In the genomic region with DNA sequence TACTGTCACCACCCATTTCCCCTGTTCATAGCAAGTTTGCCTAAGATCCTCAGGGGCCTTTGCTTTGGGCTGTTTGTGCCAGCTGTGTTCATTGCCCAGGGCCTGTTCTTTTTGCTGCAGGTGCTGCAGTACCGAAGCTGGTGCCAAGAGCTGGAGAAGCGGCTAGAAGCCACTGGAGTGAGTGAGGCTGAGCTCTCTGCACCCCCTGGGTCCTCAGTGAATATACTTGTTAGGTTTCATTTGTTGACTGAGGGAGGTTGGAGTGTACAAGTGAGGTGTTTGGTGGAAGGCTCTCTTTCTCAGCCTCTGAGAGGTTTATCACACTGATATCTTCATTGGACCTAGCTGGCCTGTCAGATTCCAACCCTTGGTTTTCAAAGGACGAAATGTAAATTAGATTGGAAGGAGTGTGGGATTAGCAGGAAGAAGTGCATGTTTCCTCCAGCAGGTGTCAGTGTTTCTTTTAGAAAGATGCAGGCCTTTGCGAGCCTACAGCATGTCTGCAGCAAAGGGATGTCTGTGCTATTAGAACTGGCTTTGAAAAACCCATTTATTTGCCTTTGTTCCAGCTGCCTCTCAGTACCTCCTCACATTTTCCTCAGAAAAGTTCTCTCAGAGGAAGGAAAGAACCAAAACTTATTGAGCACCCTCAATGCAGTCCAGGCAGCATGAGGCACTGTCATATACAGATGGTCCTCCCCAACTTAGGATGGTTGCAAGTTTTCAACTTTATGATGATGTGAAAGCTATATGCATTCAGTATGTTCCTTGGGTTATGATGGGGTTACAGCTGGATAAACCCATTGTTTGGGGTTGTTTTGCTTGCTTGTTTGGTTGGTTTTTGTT, we compare ENCODE assay signal across 8 cellular contexts. TPM values are rescaled to one million over a fixed set of nuclear protein-coding genes. Genes with fewer than 3 reads are reported as not detected.
DNase-seq lines count a peak whose midpoint lies in the region; ATAC-seq, FAIRE-seq and TF ChIP-seq lines count a peak whose summit lies in the region.

No MANE protein-coding gene starts in this region.

- no peak overlapping the region for H3K4me2 ChIP-seq in osteoblast (ENCODE audit: insufficient read depth, low read length)

- TF ChIP-seq CTCF in osteoblast (IDR thresholded peaks at IDR 0.05; ENCODE audit: extremely low read depth, low read depth, low read length), result peak; percentile 93

- peaks cover 26% of the 10 kb centered on the region for H3K79me2 ChIP-seq in osteoblast (ENCODE audit: insufficient read depth, low read length)

- DNase-seq in Daoy (ENCODE audit: low read depth), result peak; percentile 40
- peak; percentile 83 to 91 for DNase-seq in Kasumi-1 (lab: John Stamatoyannopoulos, UW)
- peak; percentile 57 for DNase-seq in RCC 7860 (ENCODE audit: low spot score)
- DNase-seq in activated effector memory CD4-positive, alpha-beta T cell treated with Interleukin-2 at 50 U/mL for 16 hours, result peak; percentile 8
- DNase-seq in foreskin melanocyte, result peak; percentile 55
- peak; percentile 92 for DNase-seq in osteoblast (ENCODE audit: insufficient read length, low spot score, missing footprints)
- no peak for DNase-seq in OCI-M2 (lab: John Stamatoyannopoulos, UW; ENCODE audit: unreplicated experiment)

- no peak overlapping the region for H2AFZ ChIP-seq in osteoblast (ENCODE audit: low read length)

- H3K4me3 ChIP-seq in osteoblast (ENCODE audit: insufficient read depth, low read length), result no peak overlapping the region

- H3K36me3 ChIP-seq in osteoblast (ENCODE audit: insufficient read depth, low read length), result peaks cover 57% of the 10 kb centered on the region

- H3K27me3 ChIP-seq in osteoblast (ENCODE audit: insufficient read depth, low read length), result no peaks in the 10 kb centered on the region

- no peak for ATAC-seq in HG03460 (IDR thresholded peaks at IDR 0.05; ENCODE audit: unreplicated experiment)

- H3K27ac ChIP-seq in osteoblast (ENCODE audit: low read depth, low read length), result no peak overlapping the region

- H3K4me1 ChIP-seq in osteoblast (ENCODE audit: insufficient read depth, low read length), result peaks cover 4% of the 10 kb centered on the region

- H3K9me3 ChIP-seq in osteoblast (ENCODE audit: low read depth, low read length), result no peaks in the 10 kb centered on the region

- H4K20me1 ChIP-seq in osteoblast (ENCODE audit: insufficient read depth, low read length), result peaks cover 6% of the 10 kb centered on the region

- peak; percentile 57 for FAIRE-seq in RCC 7860 (lab: Jason Lieb, UNC)

RNA-seq across cellular contexts. Expression of gene CEP250, which starts 8.3 kb away (rescaled TPM):
- 18.4 and 19.9 TPM in 2 replicates for total RNA-seq in Daoy (2014; rRNA removed; shearing (Covaris generic))
- total RNA-seq in osteoblast, result 23.3 and 23.5 TPM in 2 replicates

RNA-seq across cellular contexts. Expression of gene GDF5, which starts 25.6 kb away (rescaled TPM):
- total RNA-seq in Daoy (2014; rRNA removed; shearing (Covaris generic)), result 5.2 and 12.1 TPM in 2 replicates
- total RNA-seq in osteoblast, result 37.6 and 48.9 TPM in 2 replicates

RNA-seq across cellular contexts. Expression of gene UQCC1, which starts 51.9 kb away (rescaled TPM):
- 55.2 and 55.3 TPM in 2 replicates for total RNA-seq in Daoy (2014; rRNA removed; shearing (Covaris generic))
- 15.2 and 20.3 TPM in 2 replicates for total RNA-seq in osteoblast
